Comparison of ENCODE assay signal across 10 cellular contexts in the genomic region with DNA sequence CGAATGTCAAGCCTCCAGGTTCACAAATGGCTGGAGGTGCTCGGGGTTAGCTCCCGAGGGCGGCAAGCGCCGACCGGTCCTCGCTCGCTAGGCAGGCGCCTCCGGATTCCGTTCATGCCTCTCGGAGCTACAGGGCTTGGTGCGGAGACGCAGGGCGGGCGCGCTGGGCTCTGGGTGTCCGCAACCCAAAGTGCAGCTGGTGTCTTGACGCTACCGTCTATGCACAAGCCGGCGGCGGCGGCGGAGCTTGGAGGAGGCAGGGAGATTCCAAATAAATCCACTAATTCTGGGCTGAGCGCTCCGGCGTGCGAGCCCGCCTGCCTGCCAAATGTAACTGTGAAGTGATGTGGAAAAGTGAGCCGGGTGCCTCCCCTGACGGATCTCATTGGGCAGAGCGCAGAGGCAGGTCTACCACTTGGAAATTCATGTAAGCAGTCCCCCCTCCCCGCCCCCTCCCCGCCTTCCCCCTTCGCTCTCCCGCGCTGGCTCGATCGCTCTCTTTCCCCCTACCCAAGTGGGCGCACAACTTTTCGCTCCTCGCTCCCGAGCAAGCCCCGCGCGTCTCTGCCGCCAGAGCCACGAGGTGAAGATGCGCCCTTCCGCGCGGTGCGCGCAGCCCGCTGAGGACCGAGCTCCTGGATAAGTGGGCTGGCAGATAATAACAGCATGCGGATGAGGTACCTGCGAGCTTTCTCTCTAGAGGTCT. TPM values are rescaled to one million over a fixed set of nuclear protein-coding genes. Genes with fewer than 3 reads are reported as not detected.
A peak's percentile ranks its signal among the peaks of the same experiment; 100 is the strongest.
DNase-seq lines count a peak whose midpoint lies in the region; ATAC-seq and TF ChIP-seq lines count a peak whose summit lies in the region.
"Had no signal": no experiment of that assay in that cellular context is flagged by ENCODE, and none has a peak within 500 bp of the region (broad histone marks: within the 10 kb centered on the region; RNA-seq: fewer than 3 reads in every experiment).

A gene with protein sequence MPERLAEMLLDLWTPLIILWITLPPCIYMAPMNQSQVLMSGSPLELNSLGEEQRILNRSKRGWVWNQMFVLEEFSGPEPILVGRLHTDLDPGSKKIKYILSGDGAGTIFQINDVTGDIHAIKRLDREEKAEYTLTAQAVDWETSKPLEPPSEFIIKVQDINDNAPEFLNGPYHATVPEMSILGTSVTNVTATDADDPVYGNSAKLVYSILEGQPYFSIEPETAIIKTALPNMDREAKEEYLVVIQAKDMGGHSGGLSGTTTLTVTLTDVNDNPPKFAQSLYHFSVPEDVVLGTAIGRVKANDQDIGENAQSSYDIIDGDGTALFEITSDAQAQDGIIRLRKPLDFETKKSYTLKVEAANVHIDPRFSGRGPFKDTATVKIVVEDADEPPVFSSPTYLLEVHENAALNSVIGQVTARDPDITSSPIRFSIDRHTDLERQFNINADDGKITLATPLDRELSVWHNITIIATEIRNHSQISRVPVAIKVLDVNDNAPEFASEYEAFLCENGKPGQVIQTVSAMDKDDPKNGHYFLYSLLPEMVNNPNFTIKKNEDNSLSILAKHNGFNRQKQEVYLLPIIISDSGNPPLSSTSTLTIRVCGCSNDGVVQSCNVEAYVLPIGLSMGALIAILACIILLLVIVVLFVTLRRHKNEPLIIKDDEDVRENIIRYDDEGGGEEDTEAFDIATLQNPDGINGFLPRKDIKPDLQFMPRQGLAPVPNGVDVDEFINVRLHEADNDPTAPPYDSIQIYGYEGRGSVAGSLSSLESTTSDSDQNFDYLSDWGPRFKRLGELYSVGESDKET (minus strand): TSS at position 338 of the 706 bp plus-strand sequence. CDS start 15,035 bp downstream, outside the sequence.

- H3K4me3 Mint-ChIP-seq in H9 = peak within 1 kb of the TSS; percentile 79 to 87

- H4K91ac ChIP-seq in H9 (ENCODE audit: insufficient read length, low read depth, low read length) = no peak within 1 kb of the TSS

- no peak within 1 kb of the TSS for H4K5ac ChIP-seq in H9 (ENCODE audit: insufficient read length, low read depth, low read length)

- CTCF ChIA-PET in GM10248 (lab: Yijun Ruan, JAX) = no interaction called here

- in situ Hi-C loops in gastrocnemius medialis (cut with MboI; ENCODE audit: low sequenced_read_pairs in 4 of 4) = no loop called here

- H2BK5ac ChIP-seq in H9 (ENCODE audit: insufficient read length, low read length) = no peak within 1 kb of the TSS

- H4K20me1 ChIP-seq in H9 (ENCODE audit: control insufficient read depth, insufficient read depth, insufficient read length) = no peaks in the 10 kb centered on the region

- DNase-seq in H9 = peak; percentile 85
- DNase-seq in T1000 (lab: John Stamatoyannopoulos, UW) = peak; percentile 12
- DNase-seq in gastrocnemius medialis = no peak
- no peak for DNase-seq in GM10248 (ENCODE audit: extremely low spot score)
- DNase-seq: activated CD8-positive, alpha-beta memory T cell treated with anti-CD3 and anti-CD28 coated beads, Interleukin-2, amount 50 U/mL, for 4 hours had no signal

- TF ChIP-seq POLR2A in gastrocnemius medialis (IDR thresholded peaks at IDR 0.05) = no peak
- no peak for TF ChIP-seq POLR2A in GM18505 (IDR thresholded peaks at IDR 0.05; ENCODE audit: borderline replicate concordance, extremely low read depth, insufficient read depth, insufficient read length)

- H2BK120ac ChIP-seq in H9 (ENCODE audit: low read depth, low read length, poor library complexity, severe bottlenecking) = no peak within 1 kb of the TSS

- no peak within 1 kb of the TSS; the same call in 1 of the 2 replicates for H3K14ac ChIP-seq in H9 (ENCODE audit: insufficient read depth, low read length)

- no peaks in the 10 kb centered on the region; a peak in 2 of 5 replicates for H3K9me3 Mint-ChIP-seq in H9

- no peak within 1 kb of the TSS for H2AFZ ChIP-seq in H9 (ENCODE audit: low read length)

- no peak within 1 kb of the TSS for H3K18ac ChIP-seq in H9 (ENCODE audit: insufficient read length, low read depth, low read length)

- H3T11ph ChIP-seq in H9 (ENCODE audit: low read length) = no peak within 1 kb of the TSS

- H2BK12ac ChIP-seq in H9 (ENCODE audit: insufficient read length, low read depth, low read length) = no peak within 1 kb of the TSS

- no peak within 1 kb of the TSS for H3K56ac ChIP-seq in H9 (ENCODE audit: insufficient read length, low read depth, low read length)

- H3K79me1 ChIP-seq in H9 (ENCODE audit: insufficient read depth, low read depth, low read length, poor library complexity, severe bottlenecking) = no peaks in the 10 kb centered on the region

- no peak within 1 kb of the TSS for H4K8ac ChIP-seq in H9 (replicated peaks; ENCODE audit: insufficient read length, low read depth, low read length)

- H3K23me2 ChIP-seq in H9 (ENCODE audit: insufficient read length, low read depth, low read length, poor library complexity, severe bottlenecking) = peaks cover 28% of the 10 kb centered on the region

- H3K9me3 ChIP-seq in H9 (ENCODE audit: control insufficient read depth, low read depth, low read length) (no peaks in the 10 kb centered on the region), iPS-15b (ENCODE audit: control insufficient read depth, insufficient read depth, low read length) (no peaks in the 10 kb centered on the region), gastrocnemius medialis (no peaks in the 10 kb centered on the region)
- H3K9me3 ChIP-seq: prostate gland had no signal

- H3K36me3 Mint-ChIP-seq in H9 (ENCODE audit: insufficient read depth in 1 of 3, low read depth in 3 of 3) = no peaks in the 10 kb centered on the region

- H3K9ac ChIP-seq in H9 (ENCODE audit: extremely low read depth, insufficient read length, low read length) (no peak within 1 kb of the TSS), iPS-15b (ENCODE audit: low read depth, low read length) (no peak within 1 kb of the TSS)

- H3K23ac ChIP-seq in H9 (ENCODE audit: insufficient read length, low read depth, low read length) = no peak within 1 kb of the TSS

- WGBS in H9 (ENCODE audit: extremely low coverage, insufficient read length, low lambda C conversion rate) = no CpG with 5 or more reads among the region's 60 CpGs

- H3K27ac ChIP-seq in H9 (ENCODE audit: insufficient read length, low read depth, low read length) (no peak within 1 kb of the TSS), gastrocnemius medialis (no peak within 1 kb of the TSS)
- H3K27ac ChIP-seq: prostate gland had no signal

- no peaks in the 10 kb centered on the region for H3K79me2 ChIP-seq in H9 (ENCODE audit: insufficient read depth, low read length)

- POLR2A ChIA-PET in GM10248 (lab: Yijun Ruan, JAX) = no interaction called here

- H3K27me3 ChIP-seq in H9 (ENCODE audit: insufficient read depth, low read length) (peaks cover 33% of the 10 kb centered on the region; the same call in 1 of the 2 replicates), iPS-15b (ENCODE audit: control insufficient read depth, insufficient read depth, low read length) (peaks cover 69% of the 10 kb centered on the region), gastrocnemius medialis (peaks cover 13 to 23% (median 19%) of the 10 kb centered on the region in 3 donors)

- H3K4me1 ChIP-seq in H9 (ENCODE audit: insufficient read depth, low read length) (peaks cover 5% of the 10 kb centered on the region; the same call in 1 of the 2 replicates), iPS-15b (ENCODE audit: control insufficient read depth, insufficient read depth, low read length) (peaks cover 14% of the 10 kb centered on the region), gastrocnemius medialis (no peaks in the 10 kb centered on the region)
- H3K4me1 ChIP-seq: prostate gland had no signal

- TF ChIP-seq CTCF in H9 (conservative IDR thresholded peaks at IDR 0.05) = no peak
- no peak for TF ChIP-seq CTCF in gastrocnemius medialis (IDR thresholded peaks at IDR 0.05 in 4 of 5, conservative IDR thresholded peaks at IDR 0.05 in 1 of 5)
- TF ChIP-seq CTCF in GM10248 (IDR thresholded peaks at IDR 0.05; ENCODE audit: control extremely low read depth, extremely low read depth, low read depth, missing control alignments) = no peak

- peaks cover 43 to 53% of the 10 kb centered on the region in 2 experiments for H3K4me1 Mint-ChIP-seq in H9

- H2BK20ac ChIP-seq in H9 (ENCODE audit: low read depth, low read length, poor library complexity, severe bottlenecking) = no peak within 1 kb of the TSS

- peak within 1 kb of the TSS in 2 of 3 experiments; percentile 40 to 92; a peak in 3 of 7 replicates for H3K27ac Mint-ChIP-seq in H9

- peak within 1 kb of the TSS; percentile 76 for H3K4me3 ChIP-seq in iPS-15b (ENCODE audit: low read depth, low read length)
- peak within 1 kb of the TSS; percentile 15 to 42 (median 28) for H3K4me3 ChIP-seq in gastrocnemius medialis
- H3K4me3 ChIP-seq: prostate gland had no signal

- H2BK15ac ChIP-seq in H9 (ENCODE audit: low read depth, low read length) = no peak within 1 kb of the TSS

- ATAC-seq in gastrocnemius medialis (no peak), HG03139 (IDR thresholded peaks at IDR 0.05; ENCODE audit: unreplicated experiment) (no peak), HG03354 (IDR thresholded peaks at IDR 0.05; ENCODE audit: poor library complexity, severe bottlenecking, unreplicated experiment) (no peak), GM18505 (IDR thresholded peaks at IDR 0.05; ENCODE audit: unreplicated experiment) (no peak)

- intact Hi-C loops in gastrocnemius medialis (cut with DNase I; ENCODE audit: low total_unique reads) = no loop called here

- H3K4me2 ChIP-seq in H9 (ENCODE audit: insufficient read depth, insufficient read length, low read length) = peak within 1 kb of the TSS; percentile 98

- H3K36me3 ChIP-seq in iPS-15b (ENCODE audit: control insufficient read depth, insufficient read depth, low read length) (no peaks in the 10 kb centered on the region), gastrocnemius medialis (no peaks in the 10 kb centered on the region)
- H3K36me3 ChIP-seq: prostate gland had no signal

- no peak within 1 kb of the TSS for H2AK5ac ChIP-seq in H9 (ENCODE audit: insufficient read length, low read length)

- H3K4ac ChIP-seq in H9 (ENCODE audit: low read depth, low read length) = no peak within 1 kb of the TSS

- peaks cover 80% of the 10 kb centered on the region for H3K27me3 Mint-ChIP-seq in H9 (ENCODE audit: low read depth)

RNA-seq across cellular contexts. Expression of the gene that starts here (rescaled TPM):
- total RNA-seq in H9 (2021) (7.4 and 12.0 TPM in 2 replicates), gastrocnemius medialis (under 1 TPM in 3 of 4 donors, not detected in 1; 0.04 to 0.20 (median 0.17) TPM)

Comparison
In these comparisons a context has a peak if more than half of its experiments do, and no peak if none do; other contexts are left out.
1. DNase-seq: peak in H9 (single experiment) and T1000 (single experiment); none in gastrocnemius medialis (0 of 2) and GM10248 (single experiment).